Comparison of ENCODE assay signal across 8 cellular contexts in genomic region chr19:15469513-15470297, GRCh38. TPM values are rescaled to one million over a fixed set of nuclear protein-coding genes. Genes with fewer than 3 reads are reported as not detected.
DNase-seq lines count a peak whose midpoint lies in the region; ATAC-seq lines count a peak whose summit lies in the region.

No MANE protein-coding gene starts in this region.

- peak overlapping the region; percentile 70 for H3K4me3 Mint-ChIP-seq in activated CD8-positive, alpha-beta memory T cell treated with anti-CD3 and anti-CD28 coated beads, Interleukin-2, amount 10 ng/mL, durations not matched to agents 7 days and 5 days

- no peaks in the 10 kb centered on the region for H3K36me3 Mint-ChIP-seq in activated CD8-positive, alpha-beta memory T cell treated with anti-CD3 and anti-CD28 coated beads, Interleukin-2, amount 10 ng/mL, durations not matched to agents 7 days and 5 days

- CTCF ChIA-PET in activated CD8-positive, alpha-beta memory T cell treated with anti-CD3 and anti-CD28 coated beads, Interleukin-2, amount 10 ng/mL, durations not matched to agents 7 days and 5 days (lab: Charles Lee) = interaction anchor here (1.1 to 1.8 kb wide), 3 partner anchors 10 to 86 kb away, joined by 3 to 5 read pairs (median 4); partner anchors contain the start of gene PGLYRP2

- peak; percentile 14 for DNase-seq in NCI-H748 (lab: John Stamatoyannopoulos, UW; ENCODE audit: unreplicated experiment)
- no peak for DNase-seq in NCI-H748 treated with DMSO at 0.1 percent for 48 hours (lab: John Stamatoyannopoulos, UW)
- DNase-seq in activated CD8-positive, alpha-beta memory T cell treated with anti-CD3 and anti-CD28 coated beads, Interleukin-2, amount 10 ng/mL, durations not matched to agents 7 days and 5 days = no peak
- DNase-seq in left ventricle myocardium superior = peak; percentile 40
- DNase-seq in stimulated activated naive CD8-positive, alpha-beta T cell treated with anti-CD3 and anti-CD28 coated beads, Interleukin-15, Interleukin-2, amounts not matched to agents 100 U/mL and 50 U/mL, for 24 hours = peak; percentile 47
- DNase-seq in C1 segment of cervical spinal cord (lab: John Stamatoyannopoulos, UW) = no peak

- intact Hi-C loops in left ventricle myocardium superior (cut with micrococcal nuclease) = no loop called here

- H3K4me1 Mint-ChIP-seq in activated CD8-positive, alpha-beta memory T cell treated with anti-CD3 and anti-CD28 coated beads, Interleukin-2, amount 10 ng/mL, durations not matched to agents 7 days and 5 days = peaks cover 50% of the 10 kb centered on the region

- no peak for ATAC-seq in activated CD8-positive, alpha-beta memory T cell treated with anti-CD3 and anti-CD28 coated beads, Interleukin-2, amount 10 ng/mL, durations not matched to agents 7 days and 5 days
- ATAC-seq in left ventricle myocardium superior = peak; percentile 74
- peak; percentile 39 for ATAC-seq in stimulated activated naive CD8-positive, alpha-beta T cell treated with anti-CD3 and anti-CD28 coated beads, Interleukin-15, Interleukin-2, amounts not matched to agents 100 U/mL and 50 U/mL, for 24 hours
- no peak for ATAC-seq in HG02642 (IDR thresholded peaks at IDR 0.05; ENCODE audit: poor library complexity, unreplicated experiment)
- no peak for ATAC-seq in HG03378 (IDR thresholded peaks at IDR 0.05; ENCODE audit: unreplicated experiment)

- H3K27ac Mint-ChIP-seq in activated CD8-positive, alpha-beta memory T cell treated with anti-CD3 and anti-CD28 coated beads, Interleukin-2, amount 10 ng/mL, durations not matched to agents 7 days and 5 days = no peak overlapping the region

- peaks cover 6% of the 10 kb centered on the region for H3K27me3 Mint-ChIP-seq in activated CD8-positive, alpha-beta memory T cell treated with anti-CD3 and anti-CD28 coated beads, Interleukin-2, amount 10 ng/mL, durations not matched to agents 7 days and 5 days

- no peaks in the 10 kb centered on the region for H3K9me3 Mint-ChIP-seq in activated CD8-positive, alpha-beta memory T cell treated with anti-CD3 and anti-CD28 coated beads, Interleukin-2, amount 10 ng/mL, durations not matched to agents 7 days and 5 days (ENCODE audit: low read depth)

RNA-seq across cellular contexts. Expression of gene RASAL3, which starts 5.4 kb away (rescaled TPM):
- 100 to 1,000 TPM; 166 to 172 TPM for total RNA-seq in activated CD8-positive, alpha-beta memory T cell treated with anti-CD3 and anti-CD28 coated beads, Interleukin-2, amount 10 ng/mL, durations not matched to agents 7 days and 5 days
- total RNA-seq in left ventricle myocardium superior = 2.0 TPM

RNA-seq across cellular contexts. Expression of gene PGLYRP2, which starts 9.6 kb away (rescaled TPM):
- total RNA-seq in activated CD8-positive, alpha-beta memory T cell treated with anti-CD3 and anti-CD28 coated beads, Interleukin-2, amount 10 ng/mL, durations not matched to agents 7 days and 5 days = under 1 TPM; 0.09 to 0.12 TPM
- total RNA-seq in left ventricle myocardium superior = not detected

RNA-seq across cellular contexts. Expression of gene WIZ, which starts 19.9 kb away (rescaled TPM):
- total RNA-seq in activated CD8-positive, alpha-beta memory T cell treated with anti-CD3 and anti-CD28 coated beads, Interleukin-2, amount 10 ng/mL, durations not matched to agents 7 days and 5 days = 10 to 100 TPM; 29.9 to 30.8 TPM
- 32.2 TPM for total RNA-seq in left ventricle myocardium superior

RNA-seq across cellular contexts. Expression of gene CYP4F22, which starts 38.6 kb away (rescaled TPM):
- total RNA-seq in activated CD8-positive, alpha-beta memory T cell treated with anti-CD3 and anti-CD28 coated beads, Interleukin-2, amount 10 ng/mL, durations not matched to agents 7 days and 5 days = 1 to 10 TPM; 1.2 to 1.9 TPM
- total RNA-seq in left ventricle myocardium superior = not detected

RNA-seq across cellular contexts. Expression of gene AKAP8L, which starts 50.9 kb away (rescaled TPM):
- total RNA-seq in activated CD8-positive, alpha-beta memory T cell treated with anti-CD3 and anti-CD28 coated beads, Interleukin-2, amount 10 ng/mL, durations not matched to agents 7 days and 5 days = 100 to 1,000 TPM; 105 to 116 TPM
- 82.5 TPM for total RNA-seq in left ventricle myocardium superior

Comparison
In these comparisons a context has a peak if more than half of its experiments do, and no peak if none do; other contexts are left out.
1. DNase-seq: peak in NCI-H748 (single experiment), left ventricle myocardium superior (single experiment) and stimulated activated naive CD8-positive, alpha-beta T cell treated with anti-CD3 and anti-CD28 coated beads, Interleukin-15, Interleukin-2, amounts not matched to agents 100 U/mL and 50 U/mL, for 24 hours (single experiment); none in NCI-H748 treated with DMSO at 0.1 percent for 48 hours (single experiment), activated CD8-positive, alpha-beta memory T cell treated with anti-CD3 and anti-CD28 coated beads, Interleukin-2, amount 10 ng/mL, durations not matched to agents 7 days and 5 days (single experiment) and C1 segment of cervical spinal cord (0 of 14).
2. ATAC-seq: peak in left ventricle myocardium superior (single experiment) and stimulated activated naive CD8-positive, alpha-beta T cell treated with anti-CD3 and anti-CD28 coated beads, Interleukin-15, Interleukin-2, amounts not matched to agents 100 U/mL and 50 U/mL, for 24 hours (single experiment); none in activated CD8-positive, alpha-beta memory T cell treated with anti-CD3 and anti-CD28 coated beads, Interleukin-2, amount 10 ng/mL, durations not matched to agents 7 days and 5 days (single experiment), HG02642 (single experiment) and HG03378 (single experiment).
3. RNA of gene RASAL3, which starts 5.4 kb away (total RNA-seq): 166 to 172 TPM in activated CD8-positive, alpha-beta memory T cell treated with anti-CD3 and anti-CD28 coated beads, Interleukin-2, amount 10 ng/mL, durations not matched to agents 7 days and 5 days; 2.0 TPM in left ventricle myocardium superior (single experiment); every median in the first group is over 10 times any median in the second.